In the genomic region with DNA sequence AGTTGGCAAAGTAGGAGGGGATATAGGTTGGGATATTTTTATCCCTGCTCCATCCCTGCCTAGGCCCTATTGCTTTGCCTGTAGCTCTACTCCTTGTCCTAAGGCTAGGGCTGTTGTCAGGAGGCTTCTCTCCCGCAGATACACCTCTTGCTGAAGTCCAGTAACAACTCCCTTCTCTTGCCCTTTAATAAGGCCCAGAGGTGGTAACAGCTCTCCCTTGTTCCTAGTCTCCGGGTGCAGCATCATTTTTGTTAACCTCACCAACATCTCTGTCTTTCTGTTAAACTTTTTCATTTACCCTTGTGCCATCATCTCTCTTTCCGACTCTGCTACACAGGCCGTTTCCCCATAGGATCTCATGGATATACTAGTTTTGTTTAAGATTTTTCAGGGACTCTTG, we compare ENCODE assay signal across 2 cellular contexts.
TF ChIP-seq lines count a peak whose summit lies in the region.

No MANE protein-coding gene starts in this region.

TF ChIP-seq in HepG2, 621 proteins besides CTCF, POLR2A, EP300 and RAD21:
- 0 out of 2 replicates have a peak, but pooled peaks have one; percentile 58 for TF ChIP-seq ZNF790 (CRISPR knock-in tag; IDR thresholded peaks at IDR 0.05; ENCODE audit: borderline replicate concordance)
- TF ChIP-seq EZH2 (conservative IDR thresholded peaks at IDR 0.05; ENCODE audit: low read depth, low read length) = 0 out of 2 replicates have a peak, but pooled peaks have one; percentile 33
- TF ChIP-seq, protein P1, sequence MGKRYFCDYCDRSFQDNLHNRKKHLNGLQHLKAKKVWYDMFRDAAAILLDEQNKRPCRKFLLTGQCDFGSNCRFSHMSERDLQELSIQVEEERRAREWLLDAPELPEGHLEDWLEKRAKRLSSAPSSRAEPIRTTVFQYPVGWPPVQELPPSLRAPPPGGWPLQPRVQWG (CRISPR knock-in tag; IDR thresholded peaks at IDR 0.05; ENCODE audit: borderline replicate concordance, low read depth) = no peak

TF ChIP-seq in WTC11, 78 proteins besides CTCF, POLR2A, EP300 and RAD21:
- no peak for TF ChIP-seq HMGA2 (CRISPR knock-in tag; IDR thresholded peaks at IDR 0.05)
TF ChIP-seq in WTC11: peak in this region for 0.
